15 cellular contexts compared by ENCODE assay signal in the genomic region with DNA sequence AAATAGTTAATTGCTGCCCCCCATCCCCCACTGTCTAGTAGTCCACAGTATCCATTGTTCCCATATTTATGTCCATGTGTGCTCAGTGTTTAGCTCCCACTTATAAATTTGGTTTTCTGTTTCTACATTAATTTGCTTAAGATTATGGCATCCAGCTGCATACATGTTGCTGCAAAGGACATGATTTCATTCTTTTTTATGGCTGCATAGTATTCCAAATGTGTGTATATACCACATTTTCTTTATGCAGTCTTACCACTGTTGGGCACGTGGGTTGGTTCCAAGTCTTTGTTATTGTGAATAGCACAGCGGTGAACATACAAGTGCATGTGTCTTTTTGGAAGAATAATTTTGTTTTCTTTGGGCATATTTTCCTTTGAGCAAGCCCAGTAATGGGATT.
DNase-seq lines count a peak whose midpoint lies in the region; ATAC-seq and TF ChIP-seq lines count a peak whose summit lies in the region.
"Had no signal": no experiment of that assay in that cellular context is flagged by ENCODE, and none has a peak within 500 bp of the region (broad histone marks: within the 10 kb centered on the region; RNA-seq: fewer than 3 reads in every experiment).

No MANE protein-coding gene starts in this region.

- H3K14ac ChIP-seq in mesenchymal stem cell (ENCODE audit: low read length in 2 of 2): peak overlapping the region in 1 of 2 experiments; percentile 46

- no peak overlapping the region for H2BK120ac ChIP-seq in mesenchymal stem cell (ENCODE audit: low read depth, low read length)

- H3K9me3 ChIP-seq in HEK293 (ENCODE audit: control insufficient read depth, insufficient read depth, low read depth, low read length) (no peaks in the 10 kb centered on the region), mesenchymal stem cell (ENCODE audit: control insufficient read depth, low read length) (no peaks in the 10 kb centered on the region)

- no peak overlapping the region for H3K27ac ChIP-seq in HEK293 (ENCODE audit: extremely low read depth, low read depth, low read length)
- peak overlapping the region; percentile 97 for H3K27ac ChIP-seq in VCaP
- H3K27ac ChIP-seq in mesenchymal stem cell (ENCODE audit: low read length, poor library complexity, severe bottlenecking): no peak overlapping the region

- peak overlapping the region; percentile 44 to 92 for H2BK12ac ChIP-seq in mesenchymal stem cell (ENCODE audit: low read length in 2 of 2)

- no peak overlapping the region for H3K23ac ChIP-seq in mesenchymal stem cell (ENCODE audit: low read length in 2 of 2)

- H3K4me3 ChIP-seq in HEK293 (ENCODE audit: low read depth, low read length) (no peak overlapping the region), mesenchymal stem cell (ENCODE audit: insufficient read depth in 1 of 2, low read depth in 1 of 2, low read length in 2 of 2) (no peak overlapping the region)

- no peak overlapping the region for H2AFZ ChIP-seq in mesenchymal stem cell (ENCODE audit: low read depth, low read length)

- H3K18ac ChIP-seq in mesenchymal stem cell (ENCODE audit: low read depth in 1 of 2, low read length in 2 of 2): peak overlapping the region in 1 of 2 experiments; percentile 37

- no peak for ATAC-seq in HG03520 (IDR thresholded peaks at IDR 0.05; ENCODE audit: unreplicated experiment)
- ATAC-seq: HCT116, HepG2 had no signal

- CTCF ChIA-PET in HEK293 (lab: Yijun Ruan, JAX): no interaction called here

- peak overlapping the region; percentile 8 for H4K8ac ChIP-seq in mesenchymal stem cell (ENCODE audit: low read length)

- TF ChIP-seq CTCF in HEK293 (tag by site-specific recombination; IDR thresholded peaks at IDR 0.05) (no peak), VCaP (conservative IDR thresholded peaks at IDR 0.05) (no peak)

- POLR2A ChIA-PET in HEK293 (lab: Yijun Ruan, JAX): no interaction called here

- H3K27me3 ChIP-seq in mesenchymal stem cell (ENCODE audit: control insufficient read depth in 1 of 2, insufficient read depth in 1 of 2, low read length in 2 of 2): no peaks in the 10 kb centered on the region

- peaks cover 11% of the 10 kb centered on the region for H3K4me1 ChIP-seq in HEK293 (ENCODE audit: control insufficient read depth, insufficient read depth, low read length)
- H3K4me1 ChIP-seq in mesenchymal stem cell (ENCODE audit: control insufficient read depth, insufficient read depth, low read depth, low read length): peaks cover 8% of the 10 kb centered on the region

- no peak overlapping the region for H4K91ac ChIP-seq in mesenchymal stem cell (ENCODE audit: low read length)

- WGBS in mesenchymal stem cell: 100% methylated on average over 2 of the region's 2 CpGs

- no peak overlapping the region for H2BK5ac ChIP-seq in mesenchymal stem cell (ENCODE audit: low read depth, low read length, poor library complexity, severe bottlenecking)

- H3K9ac ChIP-seq in mesenchymal stem cell (ENCODE audit: low read length): no peak overlapping the region

- peak overlapping the region in 1 of 2 experiments; percentile 47 for H3K4ac ChIP-seq in mesenchymal stem cell (ENCODE audit: low read depth in 1 of 2, low read length in 2 of 2)

- H3K79me1 ChIP-seq in mesenchymal stem cell (replicated peaks; ENCODE audit: low read length, poor library complexity, severe bottlenecking): no peaks in the 10 kb centered on the region

- H3K36me3 ChIP-seq in HEK293 (ENCODE audit: control insufficient read depth in 2 of 2, insufficient read depth in 1 of 2, low read length in 2 of 2) (no peaks in the 10 kb centered on the region), mesenchymal stem cell (ENCODE audit: control insufficient read depth in 1 of 2, insufficient read depth in 2 of 2, low read depth in 1 of 2, low read length in 2 of 2) (no peaks in the 10 kb centered on the region)

- H2AK5ac ChIP-seq in mesenchymal stem cell (ENCODE audit: low read length, severe bottlenecking): peak overlapping the region; percentile 27

- no peak overlapping the region for H2BK15ac ChIP-seq in mesenchymal stem cell (ENCODE audit: low read depth, poor library complexity, severe bottlenecking)

- no peak overlapping the region for H3K4me2 ChIP-seq in mesenchymal stem cell (ENCODE audit: low read length, poor library complexity, severe bottlenecking)

- no peak for DNase-seq in mesenchymal stem cell
- DNase-seq in NOMO-1 treated with DMSO at 0.1 percent for 48 hours (lab: John Stamatoyannopoulos, UW; ENCODE audit: unreplicated experiment): no peak
- DNase-seq in mucosa of gallbladder (ENCODE audit: low spot score): no peak
- DNase-seq: ACHN; CD4-positive, alpha-beta memory T cell; DMS153; DMS79; GDM1; GOT3; H7 had no signal

TF ChIP-seq in HEK293, 187 proteins besides CTCF, POLR2A, EP300 and RAD21:
- TF ChIP-seq ZNF146 (tag by site-specific recombination; IDR thresholded peaks at IDR 0.05): peak; percentile 71
- TF ChIP-seq ZNF433 (tag by site-specific recombination; IDR thresholded peaks at IDR 0.05; ENCODE audit: low read depth): no peak
- TF ChIP-seq, protein P1, sequence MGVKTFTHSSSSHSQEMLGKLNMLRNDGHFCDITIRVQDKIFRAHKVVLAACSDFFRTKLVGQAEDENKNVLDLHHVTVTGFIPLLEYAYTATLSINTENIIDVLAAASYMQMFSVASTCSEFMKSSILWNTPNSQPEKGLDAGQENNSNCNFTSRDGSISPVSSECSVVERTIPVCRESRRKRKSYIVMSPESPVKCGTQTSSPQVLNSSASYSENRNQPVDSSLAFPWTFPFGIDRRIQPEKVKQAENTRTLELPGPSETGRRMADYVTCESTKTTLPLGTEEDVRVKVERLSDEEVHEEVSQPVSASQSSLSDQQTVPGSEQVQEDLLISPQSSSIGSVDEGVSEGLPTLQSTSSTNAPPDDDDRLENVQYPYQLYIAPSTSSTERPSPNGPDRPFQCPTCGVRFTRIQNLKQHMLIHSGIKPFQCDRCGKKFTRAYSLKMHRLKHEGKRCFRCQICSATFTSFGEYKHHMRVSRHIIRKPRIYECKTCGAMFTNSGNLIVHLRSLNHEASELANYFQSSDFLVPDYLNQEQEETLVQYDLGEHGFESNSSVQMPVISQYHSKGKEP (tag by site-specific recombination; IDR thresholded peaks at IDR 0.05): no peak
